Comparison of ENCODE assay signal across 23 cellular contexts in genomic region chr7:40753455-40753854, GRCh38.
"Had no signal": no experiment of that assay in that cellular context is flagged by ENCODE, and none has a peak within 500 bp of the region (broad histone marks: within the 10 kb centered on the region; RNA-seq: fewer than 3 reads in every experiment).

No MANE protein-coding gene starts in this region.

- H3K9ac ChIP-seq: neural progenitor cell, parathyroid adenoma had no signal

- H3K79me2 ChIP-seq: parathyroid adenoma had no signal

- ATAC-seq: activated naive CD8-positive, alpha-beta T cell treated with anti-CD3 and anti-CD28 coated beads, Interleukin-2, amount 50 U/mL, for 24 hours; heart right ventricle; natural killer cell; psoas muscle had no signal

- H3K9me3 ChIP-seq: colonic mucosa, heart right ventricle, psoas muscle, right atrium auricular region, spleen, transverse colon had no signal

- H3K4me1 ChIP-seq: colonic mucosa, parathyroid adenoma, psoas muscle, right atrium auricular region, spleen, transverse colon had no signal

- H3K36me3 ChIP-seq: colonic mucosa, heart right ventricle, neural progenitor cell, right atrium auricular region, spleen, transverse colon had no signal

- H3K27me3 ChIP-seq: colonic mucosa, heart right ventricle, neural progenitor cell, right atrium auricular region, spleen, transverse colon had no signal

- H3K4me2 ChIP-seq: neural progenitor cell had no signal

- H3K27ac ChIP-seq: colonic mucosa, heart right ventricle, neural progenitor cell, parathyroid adenoma, psoas muscle, right atrium auricular region, spleen, transverse colon had no signal

- H2AFZ ChIP-seq: neural progenitor cell, parathyroid adenoma had no signal

- DNase-seq: activated CD4-positive, alpha-beta memory T cell treated with anti-CD3 and anti-CD28 coated beads for 36 hours; activated CD4-positive, alpha-beta T cell treated with anti-CD3 and anti-CD28 coated beads, Interleukin-2, amount 10 ng/mL, durations not matched to agents 24 days and 14 days; activated CD4-positive, CD25-positive, alpha-beta regulatory T cell treated with anti-CD3 and anti-CD28 coated beads, Interleukin-2, amount 50 U/mL, for 72 hours; activated CD8-positive, alpha-beta memory T cell treated with anti-CD3 and anti-CD28 coated beads, Interleukin-2, amount 50 U/mL, for 48 hours; activated gamma-delta T cell treated with Interleukin-2 at 50 U/mL for 16 hours; activated naive CD4-positive, alpha-beta T cell treated with anti-CD3 and anti-CD28 coated beads, Interleukin-2, amount 50 U/mL, for 16 hours; activated naive CD8-positive, alpha-beta T cell treated with anti-CD3 and anti-CD28 coated beads, Interleukin-2, amount 50 U/mL, for 24 hours; activated T-cell treated with anti-CD3 and anti-CD28 coated beads, Interleukin-2, amount 50 U/mL, for 24 hours; amygdala; colonic mucosa; effector CD8-positive, alpha-beta T cell; heart right ventricle; midbrain; natural killer cell; occipital lobe; psoas muscle; spleen; stimulated activated naive CD4-positive, alpha-beta T cell; T-helper 2 cell; transverse colon had no signal

- H3K4me3 ChIP-seq: colonic mucosa, heart right ventricle, neural progenitor cell, psoas muscle, right atrium auricular region, spleen, transverse colon had no signal
